In the genomic region with DNA sequence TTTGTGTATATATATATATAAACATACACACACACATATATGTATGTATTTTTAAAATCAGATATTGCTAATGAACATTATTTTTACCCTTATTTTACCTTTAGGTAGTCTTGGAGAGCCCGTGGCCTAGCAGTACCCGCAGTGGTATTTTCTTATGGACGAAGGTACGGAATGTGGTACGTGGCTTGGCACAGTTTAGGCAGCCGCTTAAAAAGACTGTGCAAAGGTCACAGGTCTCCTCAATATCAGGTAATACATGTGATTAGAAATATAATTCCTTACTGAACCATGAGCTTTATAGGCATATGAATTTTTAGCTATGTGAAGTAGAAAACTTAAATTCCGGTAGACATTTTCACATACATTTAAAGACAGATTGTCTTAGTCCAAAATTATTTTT, we compare ENCODE assay signal across 35 cellular contexts.
"Had no signal": no experiment of that assay in that cellular context is flagged by ENCODE, and none has a peak within 500 bp of the region (broad histone marks: within the 10 kb centered on the region; RNA-seq: fewer than 3 reads in every experiment).

No MANE protein-coding gene starts in this region.

- H3K4me3 ChIP-seq: MG63 had no signal

- H3K27ac ChIP-seq: KMS-11 had no signal

- H3K27me3 ChIP-seq: MG63 had no signal

- DNase-seq: Karpas-422, Kasumi-1, KG1, MG63, MM.1S, MV-4-11, NCI-H1048, NCI-H1092 treated with DMSO at 0.1 percent for 48 hours, NCI-H1105, NCI-H1105 treated with DMSO at 0.1 percent for 48 hours, NCI-H1417, NCI-H1417 treated with DMSO at 0.1 percent for 48 hours, NCI-H1436, NCI-H1436 treated with DMSO at 0.1 percent for 48 hours, NCI-H146, NCI-H1694, NCI-H1694 treated with DMSO at 0.1 percent for 48 hours, NCI-H187, NCI-H187 treated with DMSO at 0.1 percent for 48 hours, NCI-H1930, NCI-H2029, NCI-H2029 treated with DMSO at 0.1 percent for 48 hours, NCI-H2081, NCI-H2081 treated with DMSO at 0.1 percent for 48 hours, NCI-H2107, NCI-H2171, NCI-H2171 treated with DMSO at 0.1 percent for 48 hours, NCI-H2227 treated with DMSO at 0.1 percent for 48 hours, NCI-H226, NCI-H345, NCI-H446, NCI-H446 treated with DMSO at 0.1 percent for 48 hours, NCI-H510A, NCI-H510A treated with DMSO at 0.1 percent for 48 hours had no signal

- H3K9me3 ChIP-seq: MG63 had no signal
